Comparison of ENCODE assay signal across 18 cellular contexts in genomic region chr3:77668398-77668797, GRCh38.
A peak's percentile ranks its signal among the peaks of the same experiment; 100 is the strongest.
DNase-seq lines count a peak whose midpoint lies in the region; ATAC-seq, FAIRE-seq and TF ChIP-seq lines count a peak whose summit lies in the region.
"Had no signal": no experiment of that assay in that cellular context is flagged by ENCODE, and none has a peak within 500 bp of the region (broad histone marks: within the 10 kb centered on the region; RNA-seq: fewer than 3 reads in every experiment).

No MANE protein-coding gene starts in this region.

- H3K4me1 ChIP-seq in SK-N-SH (ENCODE audit: control insufficient read depth in 1 of 2, insufficient read depth in 2 of 2, low read depth in 1 of 2, low read length in 1 of 2): no peaks in the 10 kb centered on the region
- no peaks in the 10 kb centered on the region for H3K4me1 ChIP-seq in H1 (replicated peaks in 1 of 4; ENCODE audit: control insufficient read depth in 3 of 4, insufficient read depth in 4 of 4, low read length in 3 of 4)
- H3K4me1 ChIP-seq: A549 had no signal

- H3K14ac ChIP-seq in H1 (ENCODE audit: insufficient read length): no peak overlapping the region

- H3F3A ChIP-seq in SK-N-SH (replicated peaks; ENCODE audit: insufficient read depth): no peaks in the 10 kb centered on the region
- H3F3A ChIP-seq in neural cell (ENCODE audit: insufficient read depth, low read length, poor library complexity, severe bottlenecking): no peaks in the 10 kb centered on the region

- H3K9me3 Mint-ChIP-seq in naive thymus-derived CD8-positive, alpha-beta T cell: peaks cover 2 to 25% (median 12%) of the 10 kb centered on the region in 9 donors

- no peaks in the 10 kb centered on the region for H3K79me1 ChIP-seq in H1 (ENCODE audit: low read depth, low read length)

- H3K36me3 ChIP-seq in SK-N-SH (replicated peaks in 1 of 2; ENCODE audit: control insufficient read depth in 1 of 2, insufficient read depth in 2 of 2, low read length in 1 of 2): no peaks in the 10 kb centered on the region
- no peaks in the 10 kb centered on the region for H3K36me3 ChIP-seq in H1 (ENCODE audit: control insufficient read depth in 2 of 4, insufficient read depth in 4 of 4, low read length in 3 of 4)
- H3K36me3 ChIP-seq in neural cell (ENCODE audit: insufficient read depth, low read length): no peaks in the 10 kb centered on the region

- no peaks in the 10 kb centered on the region for H3K36me3 Mint-ChIP-seq in naive thymus-derived CD8-positive, alpha-beta T cell
- H3K36me3 Mint-ChIP-seq: CD4-positive, alpha-beta memory T cell had no signal

- TF ChIP-seq CTCF in SK-N-SH (IDR thresholded peaks at IDR 0.05): no peak
- TF ChIP-seq CTCF in H1 (IDR thresholded peaks at IDR 0.05; ENCODE audit: control extremely low read depth in 1 of 3, insufficient read depth in 1 of 3, low read depth in 1 of 3, low read length in 3 of 3): no peak
- TF ChIP-seq CTCF in neural cell (IDR thresholded peaks at IDR 0.05; ENCODE audit: poor library complexity, severe bottlenecking): no peak

- H3K27me3 ChIP-seq in SK-N-SH (ENCODE audit: insufficient read depth) (no peaks in the 10 kb centered on the region), H1 (replicated peaks in 1 of 4; ENCODE audit: control insufficient read depth in 3 of 4, extremely low read depth in 1 of 4, insufficient read depth in 3 of 4, low read length in 3 of 4) (no peaks in the 10 kb centered on the region), neural cell (ENCODE audit: insufficient read depth, low read depth, low read length) (no peaks in the 10 kb centered on the region)

- DNase-seq in SK-N-SH (no peak), H1 (ENCODE audit: low read depth in 1 of 2, low spot score in 2 of 2) (no peak), NCI-H510A treated with DMSO at 0.1 percent for 48 hours (lab: John Stamatoyannopoulos, UW) (no peak), DMS153 (lab: John Stamatoyannopoulos, UW) (no peak)
- DNase-seq in naive thymus-derived CD8-positive, alpha-beta T cell: no peak
- DNase-seq: 8988T; C1 segment of cervical spinal cord; Calu3; CD4-positive, alpha-beta memory T cell; COR-L47; DND-41; H9 had no signal

- H2AK5ac ChIP-seq in H1 (ENCODE audit: low read depth, low read length): no peak overlapping the region

- no peak overlapping the region for H3K4me3 ChIP-seq in SK-N-SH (ENCODE audit: low read depth in 2 of 2, low read length in 1 of 2)
- H3K4me3 ChIP-seq in H1 (ENCODE audit: extremely low read depth in 1 of 4, insufficient read depth in 2 of 4, low read depth in 3 of 4, low read length in 4 of 4): no peak overlapping the region
- peak overlapping the region; percentile 17 for H3K4me3 ChIP-seq in neural cell (ENCODE audit: low read length)
- H3K4me3 ChIP-seq: A549 had no signal

- H3K27me3 Mint-ChIP-seq in naive thymus-derived CD8-positive, alpha-beta T cell: no peaks in the 10 kb centered on the region
- H3K27me3 Mint-ChIP-seq: CD4-positive, alpha-beta memory T cell had no signal

- no peak overlapping the region for H2BK15ac ChIP-seq in H1 (ENCODE audit: low read length)

- H3K23ac ChIP-seq in H1 (ENCODE audit: insufficient read length): no peak overlapping the region

- no peak overlapping the region for H3K27ac ChIP-seq in SK-N-SH (ENCODE audit: low read depth in 2 of 2, low read length in 1 of 2)
- no peak overlapping the region for H3K27ac ChIP-seq in H1 (ENCODE audit: low read depth, low read length)
- H3K27ac ChIP-seq in neural cell (ENCODE audit: low read length): peak overlapping the region; percentile 63
- H3K27ac ChIP-seq: A549 had no signal

- H2BK5ac ChIP-seq in H1 (ENCODE audit: low read depth, low read length): no peak overlapping the region

- H3K27ac Mint-ChIP-seq in naive thymus-derived CD8-positive, alpha-beta T cell: no peak overlapping the region
- H3K27ac Mint-ChIP-seq: CD4-positive, alpha-beta memory T cell; H9 had no signal

- H3K4me2 ChIP-seq in SK-N-SH (no peak overlapping the region), H1 (ENCODE audit: insufficient read depth in 1 of 2, low read depth in 2 of 2, low read length in 2 of 2) (no peak overlapping the region), neural cell (ENCODE audit: low read length) (no peak overlapping the region)
- H3K4me2 ChIP-seq: A549 had no signal

- no peak overlapping the region for H3K4ac ChIP-seq in H1 (replicated peaks; ENCODE audit: insufficient read length, low read depth, low read length)

- POLR2A ChIA-PET in SK-N-SH (lab: Yijun Ruan, JAX) (no interaction called here), H1 (lab: Charles Lee; ENCODE audit: partially characterized antibody) (no interaction called here)
- POLR2A ChIA-PET in naive thymus-derived CD8-positive, alpha-beta T cell (lab: Charles Lee): no interaction called here

- H3K9me2 ChIP-seq in SK-N-SH: no peaks in the 10 kb centered on the region
- H3K9me2 ChIP-seq in neural cell (ENCODE audit: insufficient read depth, low read length): no peaks in the 10 kb centered on the region

- H2AFZ ChIP-seq in SK-N-SH (ENCODE audit: low read depth) (no peak overlapping the region), H1 (ENCODE audit: low read length) (peak overlapping the region; percentile 22; the same call in 1 of the 2 replicates), neural cell (ENCODE audit: low read depth, low read length) (peak overlapping the region; percentile 10)

- no peak for FAIRE-seq in H1 (lab: Jason Lieb, UNC)
- FAIRE-seq: A549, G401.6, GM12892 had no signal

- CTCF ChIA-PET in SK-N-SH (lab: Yijun Ruan, JAX) (no interaction called here), H1 (lab: Charles Lee; ENCODE audit: partially characterized antibody) (no interaction called here)

- H4K8ac ChIP-seq in H1 (ENCODE audit: extremely low read depth, insufficient read depth, low read length): no peak overlapping the region

- H3K56ac ChIP-seq in H1 (replicated peaks; ENCODE audit: insufficient read length, low read depth, low read length): no peak overlapping the region

- H3K18ac ChIP-seq in H1 (ENCODE audit: extremely low read depth, low read length): no peak overlapping the region

- H3K4me3 Mint-ChIP-seq in naive thymus-derived CD8-positive, alpha-beta T cell: no peak overlapping the region
- H3K4me3 Mint-ChIP-seq: CD4-positive, alpha-beta memory T cell; H9 had no signal

- no peak for ATAC-seq in SK-N-SH treated with all-trans-retinoic acid at 6 μM for 48 hours
- no peak for ATAC-seq in naive thymus-derived CD8-positive, alpha-beta T cell
- ATAC-seq: A549, HCT116 had no signal

- H3K9ac ChIP-seq in SK-N-SH (no peak overlapping the region), H1 (replicated peaks in 1 of 4; ENCODE audit: extremely low read depth in 1 of 4, low read depth in 3 of 4, low read length in 3 of 4) (no peak overlapping the region), neural cell (ENCODE audit: low read length) (peak overlapping the region; percentile 13)

- 0% methylated on average over 1 of the region's 1 CpG for WGBS in SK-N-SH (ENCODE audit: low lambda C conversion rate)
- WGBS in H1 (ENCODE audit: extremely low coverage in 1 of 2, insufficient coverage in 1 of 2, insufficient read length in 1 of 2, insufficient replicate concordance in 2 of 2, low coverage in 1 of 2, low lambda C conversion rate in 2 of 2, missing lambda C conversion rate in 1 of 2), 2 experiments: 93% methylated on average over 1 of the region's 1 CpG; no CpG with 5 or more reads in 1 of the 2 experiments

- TF ChIP-seq EP300 in SK-N-SH (IDR thresholded peaks at IDR 0.05; ENCODE audit: borderline replicate concordance in 1 of 2, low read depth in 1 of 2, low read length in 1 of 2) (no peak), H1 (IDR thresholded peaks at IDR 0.05; ENCODE audit: borderline replicate concordance in 1 of 2, low read depth in 2 of 2, low read length in 2 of 2) (no peak), neural cell (conservative IDR thresholded peaks at IDR 0.05; ENCODE audit: poor library complexity, severe bottlenecking) (no peak)

- no peak overlapping the region for H2BK20ac ChIP-seq in H1 (ENCODE audit: low read length)

- TF ChIP-seq RAD21 in SK-N-SH (IDR thresholded peaks at IDR 0.05; ENCODE audit: low read length) (no peak), H1 (IDR thresholded peaks at IDR 0.05 in 1 of 2, conservative IDR thresholded peaks at IDR 0.05 in 1 of 2; ENCODE audit: low read depth in 2 of 2, low read length in 2 of 2) (no peak), neural cell (conservative IDR thresholded peaks at IDR 0.05) (peak; percentile 32)

- H3K4me1 Mint-ChIP-seq in naive thymus-derived CD8-positive, alpha-beta T cell: no peaks in the 10 kb centered on the region
- H3K4me1 Mint-ChIP-seq: CD4-positive, alpha-beta memory T cell; H9 had no signal

- H4K20me1 ChIP-seq in SK-N-SH (ENCODE audit: insufficient read depth) (no peaks in the 10 kb centered on the region), H1 (replicated peaks in 1 of 2; ENCODE audit: control insufficient read depth in 1 of 2, insufficient read depth in 2 of 2, low read length in 2 of 2) (no peaks in the 10 kb centered on the region), neural cell (ENCODE audit: insufficient read depth) (no peaks in the 10 kb centered on the region)

- H3K9me3 ChIP-seq in SK-N-SH (no peaks in the 10 kb centered on the region), H1 (ENCODE audit: insufficient read depth in 2 of 2, low read depth in 1 of 2, low read length in 1 of 2) (peaks cover 0 to 7% of the 10 kb centered on the region in 2 experiments; a peak in 1 of 4 replicates), neural cell (ENCODE audit: low read length) (no peaks in the 10 kb centered on the region)
- H3K9me3 ChIP-seq: A549 had no signal

- no peak overlapping the region for H2BK120ac ChIP-seq in H1 (replicated peaks; ENCODE audit: low read depth, low read length)

- H3K79me2 ChIP-seq in SK-N-SH (ENCODE audit: insufficient read depth) (no peaks in the 10 kb centered on the region), H1 (ENCODE audit: control insufficient read depth in 1 of 2, insufficient read depth in 2 of 2, low read length in 2 of 2) (no peaks in the 10 kb centered on the region), neural cell (replicated peaks; ENCODE audit: insufficient read depth, low read length) (no peaks in the 10 kb centered on the region)

- no peak overlapping the region for H2BK12ac ChIP-seq in H1 (ENCODE audit: low read depth, low read length)

- no peaks in the 10 kb centered on the region for H3K23me2 ChIP-seq in H1 (ENCODE audit: low read depth, low read length)

- no peak overlapping the region for H4K5ac ChIP-seq in H1 (ENCODE audit: insufficient read length, low read depth, low read length)

- H4K91ac ChIP-seq in H1 (replicated peaks; ENCODE audit: insufficient read length, low read length): no peak overlapping the region

- TF ChIP-seq POLR2A in H1 (IDR thresholded peaks at IDR 0.05; ENCODE audit: control extremely low read depth in 1 of 2, low read depth in 2 of 2, low read length in 2 of 2): no peak

TF ChIP-seq in SK-N-SH, 30 proteins besides CTCF, POLR2A, EP300 and RAD21 (continues in another document):
- TF ChIP-seq YY1 (IDR thresholded peaks at IDR 0.05; ENCODE audit: low read depth): no peak

TF ChIP-seq in H1, 55 proteins besides CTCF, POLR2A, EP300 and RAD21 (continues in another document):
- TF ChIP-seq CBX8 (IDR thresholded peaks at IDR 0.05; ENCODE audit: borderline replicate concordance, low read depth, low read length): no peak

TF ChIP-seq in neural cell, 6 proteins besides CTCF, POLR2A, EP300 and RAD21 (continues in another document):
- no peak for TF ChIP-seq MXI1 (conservative IDR thresholded peaks at IDR 0.05; ENCODE audit: poor library complexity, severe bottlenecking)
- TF ChIP-seq POLR2AphosphoS5 (IDR thresholded peaks at IDR 0.05): no peak
- no peak for TF ChIP-seq TAF1 (IDR thresholded peaks at IDR 0.05; ENCODE audit: low read depth)
